ENCODE assay signal across 20 cellular contexts in genomic region chr4:32697281-32697814, GRCh38.
DNase-seq lines count a peak whose midpoint lies in the region; FAIRE-seq and TF ChIP-seq lines count a peak whose summit lies in the region.
"Had no signal": no experiment of that assay in that cellular context is flagged by ENCODE, and none has a peak within 500 bp of the region (broad histone marks: within the 10 kb centered on the region; RNA-seq: fewer than 3 reads in every experiment).

No MANE protein-coding gene starts in this region.

- no peaks in the 10 kb centered on the region for H3K36me3 Mint-ChIP-seq in T-helper 2 cell treated with Interferon-gamma antibody and Interleukin-4, amounts not matched to agents 5 μg/mL and 100 μg/mL, for 36 hours (ENCODE audit: low read depth)
- H3K36me3 Mint-ChIP-seq: CD4-positive, alpha-beta memory T cell had no signal

- DNase-seq in D721Med (ENCODE audit: insufficient read length, low spot score) = no peak
- peak; percentile 41 for DNase-seq in MM.1S
- DNase-seq in OCI-M1 (lab: John Stamatoyannopoulos, UW) = peak; percentile 56
- peak; percentile 72 for DNase-seq in epithelial cell of esophagus (ENCODE audit: low read depth)
- DNase-seq in T-helper 2 cell treated with Interferon-gamma antibody and Interleukin-4, amounts not matched to agents 5 μg/mL and 100 μg/mL, for 36 hours (ENCODE audit: low spot score) = no peak
- DNase-seq in activated naive CD4-positive, alpha-beta T cell (lab: John Stamatoyannopoulos, UW) = no peak
- DNase-seq in activated T-cell treated with anti-CD3 and anti-CD28 coated beads, Interleukin-2, amount 50 U/mL, for 48 hours = no peak
- DNase-seq: CD4-positive, alpha-beta memory T cell; H7; NCI-H1092; NCI-H1436 treated with DMSO at 0.1 percent for 48 hours; NCI-H2029 treated with DMSO at 0.1 percent for 48 hours; NCI-H446 treated with DMSO at 0.1 percent for 48 hours; NCI-H748 treated with DMSO at 0.1 percent for 48 hours; SHP77 treated with DMSO at 0.1 percent for 48 hours had no signal

- H2AFZ ChIP-seq in MM.1S (ENCODE audit: low read length) = no peak overlapping the region

- H3K79me2 ChIP-seq in MM.1S (ENCODE audit: low read length) = no peaks in the 10 kb centered on the region

- H3K4me3 Mint-ChIP-seq in T-helper 2 cell treated with Interferon-gamma antibody and Interleukin-4, amounts not matched to agents 5 μg/mL and 100 μg/mL, for 36 hours = no peak overlapping the region
- H3K4me3 Mint-ChIP-seq: CD4-positive, alpha-beta memory T cell had no signal

- H4K20me1 ChIP-seq in MM.1S (ENCODE audit: insufficient read depth, low read length) = no peaks in the 10 kb centered on the region
- H4K20me1 ChIP-seq: BLaER1 had no signal

- H3K27me3 Mint-ChIP-seq in T-helper 2 cell treated with Interferon-gamma antibody and Interleukin-4, amounts not matched to agents 5 μg/mL and 100 μg/mL, for 36 hours (ENCODE audit: low read depth) = no peaks in the 10 kb centered on the region
- H3K27me3 Mint-ChIP-seq: CD4-positive, alpha-beta memory T cell had no signal

- H3K4me3 ChIP-seq in MM.1S (ENCODE audit: low read length) (no peak overlapping the region), epithelial cell of esophagus (ENCODE audit: low read length) (no peak overlapping the region)
- H3K4me3 ChIP-seq: BLaER1 had no signal

- peak; percentile 84 for FAIRE-seq in D721Med (lab: Jason Lieb, UNC)
- FAIRE-seq: GM12892, GM18507 had no signal

- no peaks in the 10 kb centered on the region for H3K9me3 ChIP-seq in MM.1S (replicated peaks; ENCODE audit: insufficient read depth, low read length)
- H3K9me3 ChIP-seq: BLaER1 had no signal

- H3K9me3 Mint-ChIP-seq in T-helper 2 cell treated with Interferon-gamma antibody and Interleukin-4, amounts not matched to agents 5 μg/mL and 100 μg/mL, for 36 hours = peaks cover 41% of the 10 kb centered on the region

- TF ChIP-seq CTCF in D721Med (IDR thresholded peaks at IDR 0.05; ENCODE audit: insufficient read depth, missing control alignments) (no peak), MM.1S (IDR thresholded peaks at IDR 0.05; ENCODE audit: low read length) (peak; percentile 22), epithelial cell of esophagus (IDR thresholded peaks at IDR 0.05; ENCODE audit: insufficient read depth, low read depth, low read length, missing control alignments) (peak; percentile 22)

- H3K27me3 ChIP-seq in MM.1S (replicated peaks; ENCODE audit: insufficient read depth, low read length) = no peaks in the 10 kb centered on the region
- H3K27me3 ChIP-seq: BLaER1 had no signal

- no peaks in the 10 kb centered on the region for H3F3A ChIP-seq in MM.1S (ENCODE audit: insufficient read depth, low read length)

- no peaks in the 10 kb centered on the region for H3K4me1 ChIP-seq in MM.1S (ENCODE audit: low read length)
- H3K4me1 ChIP-seq: BLaER1 had no signal

- no peak overlapping the region for H3K27ac Mint-ChIP-seq in T-helper 2 cell treated with Interferon-gamma antibody and Interleukin-4, amounts not matched to agents 5 μg/mL and 100 μg/mL, for 36 hours
- H3K27ac Mint-ChIP-seq: CD4-positive, alpha-beta memory T cell had no signal

- H3K9ac ChIP-seq in MM.1S (ENCODE audit: low read length) = no peak overlapping the region
- H3K9ac ChIP-seq: BLaER1, KMS-11 had no signal

- H3K36me3 ChIP-seq in MM.1S (replicated peaks; ENCODE audit: insufficient read depth, low read length) = no peaks in the 10 kb centered on the region
- H3K36me3 ChIP-seq: BLaER1 had no signal

- H3K4me2 ChIP-seq in MM.1S (ENCODE audit: low read depth, low read length) = no peak overlapping the region
- H3K4me2 ChIP-seq: BLaER1, KMS-11 had no signal

- H3K27ac ChIP-seq in MM.1S (ENCODE audit: low read length) = no peak overlapping the region
- H3K27ac ChIP-seq: BLaER1, HL-60, KMS-11 had no signal

- no peaks in the 10 kb centered on the region for H3K9me2 ChIP-seq in MM.1S (replicated peaks; ENCODE audit: insufficient read depth, low read length)

- no peaks in the 10 kb centered on the region for H3K4me1 Mint-ChIP-seq in T-helper 2 cell treated with Interferon-gamma antibody and Interleukin-4, amounts not matched to agents 5 μg/mL and 100 μg/mL, for 36 hours (ENCODE audit: low read depth)

Comparison
In these comparisons a context has a peak if more than half of its experiments do, and no peak if none do; other contexts are left out.
1. DNase-seq: peak in MM.1S (single experiment), OCI-M1 (single experiment) and epithelial cell of esophagus (single experiment); none in D721Med (single experiment), T-helper 2 cell treated with Interferon-gamma antibody and Interleukin-4, amounts not matched to agents 5 μg/mL and 100 μg/mL, for 36 hours (single experiment), activated naive CD4-positive, alpha-beta T cell (0 of 4) and activated T-cell treated with anti-CD3 and anti-CD28 coated beads, Interleukin-2, amount 50 U/mL, for 48 hours (0 of 2).